In genomic region chr10:83580373-83581012, GRCh38 we compare ENCODE assay signal across 32 cellular contexts.
"Had no signal": no experiment of that assay in that cellular context is flagged by ENCODE, and none has a peak within 500 bp of the region (broad histone marks: within the 10 kb centered on the region; RNA-seq: fewer than 3 reads in every experiment).

No MANE protein-coding gene starts in this region.

- H3K9me3 ChIP-seq: body of pancreas, Peyer's patch, SJSA1 had no signal

- H3K36me3 Mint-ChIP-seq: activated naive CD4-positive, alpha-beta T cell treated with anti-CD3 and anti-CD28 coated beads, Interleukin-2, amount 50 U/mL, for 24 hours; activated naive CD8-positive, alpha-beta T cell treated with anti-CD3 and anti-CD28 coated beads, Interleukin-2, amount 10 ng/mL, durations not matched to agents 7 days and 5 days; IgD-negative memory B cell had no signal

- H3K4me1 Mint-ChIP-seq: activated CD4-positive, alpha-beta T cell treated with anti-CD3 and anti-CD28 coated beads, Interleukin-2, amount 10 ng/mL, durations not matched to agents 7 days and 5 days; activated naive CD4-positive, alpha-beta T cell treated with anti-CD3 and anti-CD28 coated beads, Interleukin-2, amount 50 U/mL, for 24 hours; activated naive CD8-positive, alpha-beta T cell treated with anti-CD3 and anti-CD28 coated beads, Interleukin-2, amount 10 ng/mL, durations not matched to agents 7 days and 5 days had no signal

- H3K36me3 ChIP-seq: breast epithelium, Peyer's patch, SJSA1, WERI-Rb-1 had no signal

- ATAC-seq: activated CD8-positive, alpha-beta T cell treated with anti-CD3 and anti-CD28 coated beads, Interleukin-2, amount 10 ng/mL, durations not matched to agents 7 days and 5 days; body of pancreas; PC-3 had no signal

- H3K27ac ChIP-seq: body of pancreas, breast epithelium, Peyer's patch, SJSA1, WERI-Rb-1 had no signal

- H3K4me3 ChIP-seq: body of pancreas, breast epithelium, Peyer's patch, SJSA1 had no signal

- H3K4me3 Mint-ChIP-seq: activated CD4-positive, alpha-beta T cell treated with anti-CD3 and anti-CD28 coated beads, Interleukin-2, amount 10 ng/mL, durations not matched to agents 7 days and 5 days; activated CD8-positive, alpha-beta T cell treated with anti-CD3 and anti-CD28 coated beads, Interleukin-2, amount 10 ng/mL, durations not matched to agents 7 days and 5 days; activated naive CD4-positive, alpha-beta T cell treated with anti-CD3 and anti-CD28 coated beads, Interleukin-2, amount 50 U/mL, for 24 hours; activated naive CD8-positive, alpha-beta T cell treated with anti-CD3 and anti-CD28 coated beads, Interleukin-2, amount 10 ng/mL, durations not matched to agents 7 days and 5 days; activated T-cell treated with anti-CD3 and anti-CD28 coated beads, Interleukin-2, amount 50 U/mL, for 24 hours; IgD-negative memory B cell had no signal

- H3K27me3 Mint-ChIP-seq: activated CD4-positive, alpha-beta T cell treated with anti-CD3 and anti-CD28 coated beads, Interleukin-2, amount 10 ng/mL, durations not matched to agents 7 days and 5 days; activated naive CD4-positive, alpha-beta T cell treated with anti-CD3 and anti-CD28 coated beads, Interleukin-2, amount 50 U/mL, for 24 hours; activated naive CD8-positive, alpha-beta T cell treated with anti-CD3 and anti-CD28 coated beads, Interleukin-2, amount 10 ng/mL, durations not matched to agents 7 days and 5 days; activated T-cell treated with anti-CD3 and anti-CD28 coated beads, Interleukin-2, amount 50 U/mL, for 24 hours; IgD-negative memory B cell had no signal

- H3K4me1 ChIP-seq: body of pancreas, breast epithelium, Peyer's patch, SJSA1 had no signal

- DNase-seq: activated CD4-positive, alpha-beta T cell treated with anti-CD3 and anti-CD28 coated beads for 1 hour; activated CD4-positive, alpha-beta T cell treated with anti-CD3 and anti-CD28 coated beads, Interleukin-2, amount 10 ng/mL, durations not matched to agents 7 days and 5 days; activated CD4-positive, alpha-beta T cell treated with anti-CD3 and anti-CD28 coated beads, Interleukin-2, amount 50 U/mL, for 48 hours; activated CD4-positive, CD25-positive, alpha-beta regulatory T cell; activated CD8-positive, alpha-beta T cell treated with anti-CD3 and anti-CD28 coated beads, Interleukin-2, amount 10 ng/mL, durations not matched to agents 7 days and 5 days; activated gamma-delta T cell; activated naive CD4-positive, alpha-beta T cell treated with Interleukin-2 at 50 U/mL for 16 hours; activated naive CD8-positive, alpha-beta T cell treated with anti-CD3 and anti-CD28 coated beads, Interleukin-2, amount 10 ng/mL, durations not matched to agents 7 days and 5 days; activated T-cell treated with anti-CD3 and anti-CD28 coated beads, Interleukin-2, amount 50 U/mL, for 24 hours; amygdala; body of pancreas; Karpas-422; KBM-7; NCI-H1048; NCI-H1105 treated with DMSO at 0.1 percent for 48 hours; NCI-H1436; NCI-H1694; NCI-H2029; NCI-H345; NCI-H524 treated with DMSO at 0.1 percent for 48 hours; NK-92 treated with Interleukin-12 subunit alpha and Interleukin-12 subunit beta, amount 100 ng/mL, for 24 hours; PC-3; Peyer's patch; RPMI8226; SHP77 treated with DMSO at 0.1 percent for 48 hours; T1000; WERI-Rb-1 had no signal

- H3K9me3 Mint-ChIP-seq: activated naive CD4-positive, alpha-beta T cell treated with anti-CD3 and anti-CD28 coated beads, Interleukin-2, amount 50 U/mL, for 24 hours had no signal

- H3K27ac Mint-ChIP-seq: activated CD4-positive, alpha-beta T cell treated with anti-CD3 and anti-CD28 coated beads, Interleukin-2, amount 10 ng/mL, durations not matched to agents 7 days and 5 days; activated CD8-positive, alpha-beta T cell treated with anti-CD3 and anti-CD28 coated beads, Interleukin-2, amount 10 ng/mL, durations not matched to agents 7 days and 5 days; activated naive CD4-positive, alpha-beta T cell treated with anti-CD3 and anti-CD28 coated beads, Interleukin-2, amount 50 U/mL, for 24 hours; activated naive CD8-positive, alpha-beta T cell treated with anti-CD3 and anti-CD28 coated beads, Interleukin-2, amount 10 ng/mL, durations not matched to agents 7 days and 5 days; activated T-cell treated with anti-CD3 and anti-CD28 coated beads, Interleukin-2, amount 50 U/mL, for 24 hours; activated T-helper 2 cell treated with anti-CD3 and anti-CD28 coated beads, Interferon-gamma antibody, Interleukin-2, Interleukin-4, amounts not matched to agents 10 μg/mL and 5 μg/mL and 100 μg/mL, durations not matched to agents 14 hours and 24 hours and 36 hours; IgD-negative memory B cell had no signal

- H3K27me3 ChIP-seq: body of pancreas, breast epithelium, Peyer's patch, SJSA1 had no signal
